In the genomic region with DNA sequence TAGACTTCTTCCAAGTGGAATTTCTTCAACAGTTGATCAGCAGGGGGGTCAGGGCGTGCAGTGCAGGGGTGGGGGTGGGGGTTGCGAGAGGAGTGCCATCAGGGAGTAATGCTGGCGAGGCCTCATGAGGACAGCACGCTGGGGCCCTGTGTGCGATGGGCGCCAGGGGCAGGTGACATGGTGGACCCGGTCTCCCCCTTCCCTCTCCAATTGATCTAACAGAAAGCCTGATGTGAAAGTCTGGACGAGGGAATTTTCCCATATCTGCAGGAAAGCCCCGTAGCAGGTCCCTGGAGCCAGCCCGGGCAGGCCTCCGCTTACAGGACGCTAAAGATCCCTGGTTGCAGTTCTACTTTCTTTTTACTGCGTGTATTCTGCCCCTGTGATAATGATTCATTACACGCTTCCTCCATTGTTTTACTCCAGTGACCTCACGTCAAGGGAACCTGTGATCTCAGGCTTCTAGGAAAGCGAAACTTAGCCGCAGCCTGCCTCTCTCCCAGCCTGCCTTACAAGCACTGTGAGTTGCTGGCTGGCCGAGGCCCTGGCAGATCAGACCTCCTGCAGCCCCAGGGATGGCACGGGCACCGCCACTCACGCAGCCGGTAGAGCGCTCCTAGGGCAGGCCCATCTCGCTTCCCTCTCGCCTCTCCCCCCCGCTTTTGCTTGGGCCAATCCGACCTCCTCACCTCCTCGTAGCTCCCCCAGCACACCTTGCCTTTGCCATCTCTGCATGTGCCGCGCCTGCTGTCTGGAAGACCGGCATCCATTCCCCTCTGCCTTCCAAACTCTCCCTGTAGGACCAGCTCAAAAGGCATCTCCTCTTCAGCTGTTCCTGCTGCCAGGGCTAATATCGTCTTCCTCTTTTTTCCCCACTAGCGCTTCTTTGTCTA, we compare ENCODE assay signal across 8 cellular contexts. TPM values are rescaled to one million over a fixed set of nuclear protein-coding genes. Genes with fewer than 3 reads are reported as not detected.
DNase-seq lines count a peak whose midpoint lies in the region; ATAC-seq and TF ChIP-seq lines count a peak whose summit lies in the region.

No MANE protein-coding gene starts in this region.

- ATAC-seq in HG02571 (IDR thresholded peaks at IDR 0.05; ENCODE audit: unreplicated experiment), result peak; percentile 77
- ATAC-seq in activated CD8-positive, alpha-beta T cell treated with anti-CD3 and anti-CD28 coated beads for 36 hours, result peak; percentile 93
- ATAC-seq in mucosa of descending colon, result peak; percentile 98

- H3K36me3 ChIP-seq in effector memory CD4-positive, alpha-beta T cell (ENCODE audit: control insufficient read depth, insufficient read depth, low read length), result no peaks in the 10 kb centered on the region
- H3K36me3 ChIP-seq in mucosa of descending colon (ENCODE audit: low read depth), result no peaks in the 10 kb centered on the region

- H3K27ac Mint-ChIP-seq in activated CD8-positive, alpha-beta T cell treated with anti-CD3 and anti-CD28 coated beads for 36 hours, result peak overlapping the region; percentile 96

- H3K9me3 Mint-ChIP-seq in activated CD8-positive, alpha-beta T cell treated with anti-CD3 and anti-CD28 coated beads for 36 hours, result peaks cover 2% of the 10 kb centered on the region

- peak overlapping the region; percentile 86 for H3K4me3 Mint-ChIP-seq in activated CD8-positive, alpha-beta T cell treated with anti-CD3 and anti-CD28 coated beads for 36 hours

- peak overlapping the region; percentile 74 for H3K27ac ChIP-seq in effector memory CD4-positive, alpha-beta T cell (ENCODE audit: insufficient read depth, low read length, poor library complexity, severe bottlenecking)

- DNase-seq in NCI-H2029 treated with DMSO at 0.1 percent for 48 hours (lab: John Stamatoyannopoulos, UW) (peak; percentile 5), mucosa of descending colon (peak; percentile 80 to 84 (median 82)), NAMALWA (ENCODE audit: low spot score) (no peak)
- peak; percentile 93 for DNase-seq in activated CD8-positive, alpha-beta T cell treated with anti-CD3 and anti-CD28 coated beads for 36 hours
- DNase-seq in effector memory CD4-positive, alpha-beta T cell, result peak; percentile 56 to 62 (median 60)
- peak; percentile 47 to 63 for DNase-seq in stimulated activated CD8-positive, alpha-beta memory T cell treated with anti-CD3 and anti-CD28 coated beads, Interleukin-4, amount 100 ng/mL, for 1 hour (ENCODE audit: low read depth in 2 of 2, low spot score in 1 of 2)

- H3K4me1 Mint-ChIP-seq in activated CD8-positive, alpha-beta T cell treated with anti-CD3 and anti-CD28 coated beads for 36 hours (ENCODE audit: low read depth), result peaks cover 40% of the 10 kb centered on the region

- H3K4me1 ChIP-seq in effector memory CD4-positive, alpha-beta T cell (ENCODE audit: control insufficient read depth, insufficient read depth, low read length, poor library complexity, severe bottlenecking), result peaks cover 16% of the 10 kb centered on the region
- no peaks in the 10 kb centered on the region for H3K4me1 ChIP-seq in mucosa of descending colon (ENCODE audit: low read depth)

- peaks cover 3% of the 10 kb centered on the region for H3K36me3 Mint-ChIP-seq in activated CD8-positive, alpha-beta T cell treated with anti-CD3 and anti-CD28 coated beads for 36 hours (ENCODE audit: low read depth)

- intact Hi-C loops in activated CD8-positive, alpha-beta T cell treated with anti-CD3 and anti-CD28 coated beads for 36 hours (cut with micrococcal nuclease), result no loop called here
- intact Hi-C loops in mucosa of descending colon (cut with DNase I, micrococcal nuclease), result no loop called here

- no peak for TF ChIP-seq CTCF in GM12875 (IDR thresholded peaks at IDR 0.05; ENCODE audit: borderline replicate concordance, insufficient read depth, low read depth, low read length)
- TF ChIP-seq CTCF in activated CD8-positive, alpha-beta T cell treated with anti-CD3 and anti-CD28 coated beads for 36 hours (IDR thresholded peaks at IDR 0.05), result no peak
- TF ChIP-seq CTCF in mucosa of descending colon (IDR thresholded peaks at IDR 0.05), result no peak

- no peaks in the 10 kb centered on the region for H3K9me3 ChIP-seq in effector memory CD4-positive, alpha-beta T cell (ENCODE audit: control insufficient read depth, low read length)
- H3K9me3 ChIP-seq in mucosa of descending colon, result no peaks in the 10 kb centered on the region

- no peaks in the 10 kb centered on the region for H3K27me3 ChIP-seq in effector memory CD4-positive, alpha-beta T cell (replicated peaks; ENCODE audit: control insufficient read depth, insufficient read depth, low read length, poor library complexity, severe bottlenecking)

- POLR2A ChIA-PET in activated CD8-positive, alpha-beta T cell treated with anti-CD3 and anti-CD28 coated beads for 36 hours (lab: Charles Lee), result interaction anchor here (0.7 to 2.0 kb wide), 11 partner anchors 10 to 78 kb away, joined by 3 to 11 read pairs (median 3); a partner anchor contains a TSS

- H3K4me3 ChIP-seq in GM12875 (ENCODE audit: low read depth, low read length), result peak overlapping the region; percentile 63
- peak overlapping the region; percentile 56 for H3K4me3 ChIP-seq in effector memory CD4-positive, alpha-beta T cell (ENCODE audit: insufficient read depth, low read depth, low read length, poor library complexity, severe bottlenecking)
- H3K4me3 ChIP-seq in mucosa of descending colon, result no peak overlapping the region

- no peaks in the 10 kb centered on the region for H3K27me3 Mint-ChIP-seq in activated CD8-positive, alpha-beta T cell treated with anti-CD3 and anti-CD28 coated beads for 36 hours

- CTCF ChIA-PET in activated CD8-positive, alpha-beta T cell treated with anti-CD3 and anti-CD28 coated beads for 36 hours (lab: Charles Lee), result interaction anchor here (1.7 kb wide), 1 partner anchor 43 kb away, joined by 4 read pairs; no protein-coding TSS in a partner anchor

RNA-seq across cellular contexts. Expression of a gene that starts 19.2 kb away (rescaled TPM):
- under 1 TPM in 1 of 2 experiments, not detected in 1; 0.25 TPM for total RNA-seq in activated CD8-positive, alpha-beta T cell treated with anti-CD3 and anti-CD28 coated beads for 36 hours
- 1 to 10 TPM; 2.1 to 5.2 (median 2.3) TPM for total RNA-seq in mucosa of descending colon

RNA-seq across cellular contexts. Expression of a gene that starts 50.6 kb away (rescaled TPM):
- total RNA-seq in activated CD8-positive, alpha-beta T cell treated with anti-CD3 and anti-CD28 coated beads for 36 hours, result 10 to 100 TPM; 61.5 to 64.3 TPM
- 10 to 100 TPM in 2 of 3 donors, 1 to 10 TPM in 1; 4.8 to 17.6 (median 10.3) TPM for total RNA-seq in mucosa of descending colon
